19 cellular contexts compared by ENCODE assay signal in genomic region chr22:20946991-20947390, GRCh38. TPM values are rescaled to one million over a fixed set of nuclear protein-coding genes. Genes with fewer than 3 reads are reported as not detected.
DNase-seq lines count a peak whose midpoint lies in the region; ATAC-seq, FAIRE-seq and TF ChIP-seq lines count a peak whose summit lies in the region.
"Had no signal": no experiment of that assay in that cellular context is flagged by ENCODE, and none has a peak within 500 bp of the region (broad histone marks: within the 10 kb centered on the region; RNA-seq: fewer than 3 reads in every experiment).

No MANE protein-coding gene starts in this region.

- WGBS in K562 (ENCODE audit: insufficient coverage, low coverage, missing lambda C conversion rate) = 93% methylated on average over 1 of the region's 1 CpG

- no peak for TF ChIP-seq CTCF in natural killer cell (IDR thresholded peaks at IDR 0.05)
- TF ChIP-seq CTCF in K562 (IDR thresholded peaks at IDR 0.05 in 2 of 3, conservative IDR thresholded peaks at IDR 0.05 in 1 of 3; ENCODE audit: insufficient read depth in 2 of 3, low read depth in 1 of 3, low read length in 3 of 3) = 0 out of 6 replicates have a peak, but pooled peaks of 1 of the 3 experiments have one; percentile 8
- TF ChIP-seq CTCF in neutrophil (IDR thresholded peaks at IDR 0.05) = no peak

- no peak for ATAC-seq in natural killer cell
- ATAC-seq in natural killer cell treated with Interleukin-12 subunit alpha and Interleukin-12 subunit beta and Interleukin-15 and Interleukin-18, amount 100 ng/mL, for 72 hours = no peak
- ATAC-seq in K562 = no peak; the same call in 1 of the 3 replicates
- ATAC-seq in GM21526 (IDR thresholded peaks at IDR 0.05; ENCODE audit: low FRiP score, unreplicated experiment) = no peak

- H3K4me1 ChIP-seq in K562 (replicated peaks in 1 of 2; ENCODE audit: control insufficient read depth in 2 of 2, insufficient read depth in 2 of 2, low read length in 2 of 2) = peaks cover 7 to 13% of the 10 kb centered on the region in 2 experiments; a peak in 3 of 5 replicates
- H3K4me1 ChIP-seq in neutrophil (ENCODE audit: control insufficient read depth in 1 of 2, insufficient read depth in 1 of 2, low read depth in 1 of 2, low read length in 1 of 2) = no peaks in the 10 kb centered on the region

- peak overlapping the region in 1 of 2 experiments; percentile 2; a peak in 1 of 4 replicates for H3K9ac ChIP-seq in K562 (ENCODE audit: insufficient read depth in 1 of 2, low read depth in 2 of 2, low read length in 2 of 2)

- H3K4me1 Mint-ChIP-seq in natural killer cell = peaks cover 57 to 61% of the 10 kb centered on the region in 2 donors
- H3K4me1 Mint-ChIP-seq in natural killer cell treated with Interleukin-12 subunit alpha and Interleukin-12 subunit beta and Interleukin-15 and Interleukin-18, amount 100 ng/mL, for 72 hours (ENCODE audit: low read depth in 2 of 2) = peaks cover 45 to 47% of the 10 kb centered on the region in 2 donors

- peaks cover 4% of the 10 kb centered on the region for H3K36me3 Mint-ChIP-seq in natural killer cell
- peaks cover 5% of the 10 kb centered on the region for H3K36me3 Mint-ChIP-seq in natural killer cell treated with Interleukin-12 subunit alpha and Interleukin-12 subunit beta and Interleukin-15 and Interleukin-18, amount 100 ng/mL, for 72 hours

- no peak for FAIRE-seq in K562 (lab: Jason Lieb, UNC)
- FAIRE-seq: A204.1 had no signal

- peaks cover 100% of the 10 kb centered on the region for H3K79me2 ChIP-seq in K562 (ENCODE audit: control insufficient read depth, insufficient read depth, low read length)

- no peak for TF ChIP-seq EP300 in K562 (IDR thresholded peaks at IDR 0.05; ENCODE audit: low read length)

- BruUV-seq in K562 (replicated peaks; lab: Mats Ljungman, UMichigan) = no TSS peak

- POLR2A ChIA-PET in K562 (lab: Yijun Ruan, JAX) = interaction anchor here (0.6 to 64.4 kb wide), 9 partner anchors 10 to 859 kb away, joined by 3 to 1556 read pairs (median 4); partner anchors contain the start of genes CRKL and LZTR1

- H3K4me3 Mint-ChIP-seq in natural killer cell = no peak overlapping the region
- H3K4me3 Mint-ChIP-seq in natural killer cell treated with Interleukin-12 subunit alpha and Interleukin-12 subunit beta and Interleukin-15 and Interleukin-18, amount 100 ng/mL, for 72 hours = no peak overlapping the region
- H3K4me3 Mint-ChIP-seq: H9 had no signal

- no peak for TF ChIP-seq RAD21 in K562 (CRISPR knock-in tag; conservative IDR thresholded peaks at IDR 0.05 in 1 of 2, IDR thresholded peaks at IDR 0.05 in 1 of 2)

- no peak for TF ChIP-seq POLR2A in K562 (conservative IDR thresholded peaks at IDR 0.05)

- H3K9me1 ChIP-seq in K562 (ENCODE audit: control insufficient read depth, insufficient read depth, low read length) = peaks cover 28% of the 10 kb centered on the region

- peaks cover 97% of the 10 kb centered on the region for H4K20me1 ChIP-seq in K562 (replicated peaks; ENCODE audit: control insufficient read depth, insufficient read depth, low read length)

- DNase-seq in natural killer cell = no peak
- DNase-seq in natural killer cell treated with Interleukin-12 subunit alpha and Interleukin-12 subunit beta and Interleukin-15 and Interleukin-18, amount 100 ng/mL, for 72 hours (ENCODE audit: low spot score) = no peak
- DNase-seq in K562 (ENCODE audit: extremely low read depth in 1 of 4, low spot score in 3 of 4) = no peak
- DNase-seq in NOMO-1 (lab: John Stamatoyannopoulos, UW; ENCODE audit: unreplicated experiment in 2 of 2) = no peak
- DNase-seq in posterior vena cava (ENCODE audit: low spot score) = no peak
- DNase-seq: DMS79, H9, KBM-7, MM.1S, NCI-H1092, NCI-H1436, NCI-H187 treated with DMSO at 0.1 percent for 48 hours, NCI-H510A, SIG-M5 had no signal

- H3K27me3 Mint-ChIP-seq in natural killer cell (ENCODE audit: low read depth in 2 of 2) = no peaks in the 10 kb centered on the region
- no peaks in the 10 kb centered on the region for H3K27me3 Mint-ChIP-seq in natural killer cell treated with Interleukin-12 subunit alpha and Interleukin-12 subunit beta and Interleukin-15 and Interleukin-18, amount 100 ng/mL, for 72 hours

- H3K9me3 Mint-ChIP-seq in natural killer cell = no peaks in the 10 kb centered on the region
- no peaks in the 10 kb centered on the region for H3K9me3 Mint-ChIP-seq in natural killer cell treated with Interleukin-12 subunit alpha and Interleukin-12 subunit beta and Interleukin-15 and Interleukin-18, amount 100 ng/mL, for 72 hours
- H3K9me3 Mint-ChIP-seq: H9 had no signal

- no peak overlapping the region for H3K4me3 ChIP-seq in K562
- H3K4me3 ChIP-seq in neutrophil (ENCODE audit: low read depth in 1 of 2, low read length in 1 of 2) = no peak overlapping the region

- H3K36me3 ChIP-seq in K562 (ENCODE audit: control insufficient read depth, insufficient read depth, low read length) = peaks cover 93% of the 10 kb centered on the region
- H3K36me3 ChIP-seq in neutrophil = peaks cover 37% of the 10 kb centered on the region

- H3K27me3 ChIP-seq in K562 (ENCODE audit: control insufficient read depth in 2 of 2, insufficient read depth in 2 of 2, low read length in 2 of 2) (no peaks in the 10 kb centered on the region), neutrophil (no peaks in the 10 kb centered on the region)

- H3K27ac Mint-ChIP-seq in natural killer cell = peak overlapping the region; percentile 60 to 71
- no peak overlapping the region for H3K27ac Mint-ChIP-seq in natural killer cell treated with Interleukin-12 subunit alpha and Interleukin-12 subunit beta and Interleukin-15 and Interleukin-18, amount 100 ng/mL, for 72 hours

- intact Hi-C loops in natural killer cell (cut with micrococcal nuclease) = no loop called here
- intact Hi-C loops in K562 (cut with micrococcal nuclease) = no loop called here
- intact Hi-C loops in posterior vena cava (cut with DNase I) = no loop called here

- in situ Hi-C loops in K562 (cut with MboI) = no loop called here

- H3K27ac ChIP-seq in K562 (ENCODE audit: extremely low read depth, low read depth, low read length) (no peak overlapping the region), neutrophil (peak overlapping the region; percentile 13)
- H3K27ac ChIP-seq: C4-2B, RWPE1 had no signal

- H3K4me2 ChIP-seq in K562 (ENCODE audit: insufficient read depth, low read length) = no peak overlapping the region

- no peaks in the 10 kb centered on the region for H3K9me3 ChIP-seq in K562 (replicated peaks; ENCODE audit: control insufficient read depth, insufficient read depth, low read depth, low read length)
- H3K9me3 ChIP-seq in neutrophil = no peaks in the 10 kb centered on the region

- CTCF ChIA-PET in K562 (lab: Yijun Ruan, JAX; ENCODE audit: low intra/inter-chr PET ratio) = no interaction called here

- no peak overlapping the region for H2AFZ ChIP-seq in K562 (ENCODE audit: low read depth, low read length)

RNA-seq across cellular contexts. Expression of gene AIFM3, which starts 20.1 kb away (rescaled TPM):
- total RNA-seq in natural killer cell (1 to 10 TPM; 1.5 to 2.3 (median 2.2) TPM), K562 (2014; rRNA removed) (0.14 TPM in 1 of 2 replicates, not detected in the other), K562 (2014; rRNA removed; fragmentation: Illumina TruSeq; extraction: Trizol) (0.10 TPM in 1 of 2 replicates, not detected in the other), K562 (2015; rRNA removed; fragmentation: Illumina TruSeq; extraction: Trizol) (0.07 TPM in 1 of 2 replicates, not detected in the other), K562 (2021) (0.20 and 0.56 TPM in 2 replicates), posterior vena cava (1 to 10 TPM in 1 of 2 donors, under 1 TPM in 1; 0.62 to 2.6 TPM)
- total RNA-seq in natural killer cell treated with Interleukin-12 subunit alpha and Interleukin-12 subunit beta and Interleukin-15 and Interleukin-18, amount 100 ng/mL, for 72 hours = 1 to 10 TPM in 1 of 2 donors, not detected in 1; 1.5 TPM
- 0.14 and 1.4 TPM in 2 replicates for total RNA-seq in K562 (2011; cell fraction: chromatin; rRNA removed; ENCODE audit: low replicate concordance)
- total RNA-seq in K562 (2011; cell fraction: nucleolus; rRNA removed) = 0.33 and 1.2 TPM in 2 replicates
- total RNA-seq in K562 (2011; cell fraction: nucleoplasm; rRNA removed) = 0.53 and 0.81 TPM in 2 replicates
- polyA plus RNA-seq in K562 (2011; rRNA removed) (0.04 and 0.08 TPM in 2 replicates), K562 (2014; fragmentation: Illumina TruSeq; extraction: Trizol) (0.06 TPM in 1 of 2 replicates, not detected in the other), K562 (2014; fragmentation: Nextera tagmentation; extraction: Ambion mirVana) (under 1 TPM; 0.03 to 0.06 TPM), K562 (2014; rRNA removed) (0.15 TPM in 1 of 2 replicates, not detected in the other)
- polyA plus RNA-seq in K562 (2011; cell fraction: cytosol; rRNA removed) = 0.06 TPM in 1 of 2 replicates, not detected in the other
- 0.80 and 0.87 TPM in 2 replicates for polyA plus RNA-seq in K562 (2011; cell fraction: nucleus; rRNA removed)
- 0.27 and 0.50 TPM in 2 replicates for polyA plus RNA-seq in K562 (2012)
- 0.06 TPM in 1 of 2 replicates, not detected in the other for polyA minus RNA-seq in K562 (2011; rRNA and poly(A)+ RNA removed)
- not detected in 2 replicates for polyA minus RNA-seq in K562 (2011; cell fraction: cytosol; rRNA and poly(A)+ RNA removed)
- 0.27 and 0.44 TPM in 2 replicates for polyA minus RNA-seq in K562 (2011; cell fraction: nucleus; rRNA and poly(A)+ RNA removed)

RNA-seq across cellular contexts. Expression of gene CRKL, which starts 29.8 kb away (rescaled TPM):
- total RNA-seq in natural killer cell (10 to 100 TPM; 50.7 to 71.2 (median 67.4) TPM), K562 (2014; rRNA removed) (105 and 144 TPM in 2 replicates), K562 (2014; rRNA removed; fragmentation: Illumina TruSeq; extraction: Trizol) (138 and 141 TPM in 2 replicates), K562 (2015; rRNA removed; fragmentation: Illumina TruSeq; extraction: Trizol) (124 and 128 TPM in 2 replicates), K562 (2021) (263 and 267 TPM in 2 replicates), posterior vena cava (10 to 100 TPM; 36.7 to 37.5 TPM)
- 100 to 1,000 TPM in 1 of 2 donors, 10 to 100 TPM in 1; 78.4 to 105 TPM for total RNA-seq in natural killer cell treated with Interleukin-12 subunit alpha and Interleukin-12 subunit beta and Interleukin-15 and Interleukin-18, amount 100 ng/mL, for 72 hours
- 251 and 271 TPM in 2 replicates for total RNA-seq in K562 (2011; cell fraction: chromatin; rRNA removed; ENCODE audit: low replicate concordance)
- total RNA-seq in K562 (2011; cell fraction: nucleolus; rRNA removed) = 179 and 190 TPM in 2 replicates
- total RNA-seq in K562 (2011; cell fraction: nucleoplasm; rRNA removed) = 236 and 257 TPM in 2 replicates
- polyA plus RNA-seq in K562 (2011; rRNA removed) (135 and 196 TPM in 2 replicates), K562 (2014; fragmentation: Illumina TruSeq; extraction: Trizol) (144 and 156 TPM in 2 replicates), K562 (2014; fragmentation: Nextera tagmentation; extraction: Ambion mirVana) (100 to 1,000 TPM; 100 to 105 TPM), K562 (2014; rRNA removed) (114 and 124 TPM in 2 replicates)
- polyA plus RNA-seq in K562 (2011; cell fraction: cytosol; rRNA removed) = 111 and 189 TPM in 2 replicates
- 90.3 and 116 TPM in 2 replicates for polyA plus RNA-seq in K562 (2011; cell fraction: nucleus; rRNA removed)
- 90.4 and 122 TPM in 2 replicates for polyA plus RNA-seq in K562 (2012)
- 219 and 267 TPM in 2 replicates for polyA minus RNA-seq in K562 (2011; rRNA and poly(A)+ RNA removed)
- polyA minus RNA-seq in K562 (2011; cell fraction: cytosol; rRNA and poly(A)+ RNA removed) = 166 and 232 TPM in 2 replicates
- 39.9 and 84.6 TPM in 2 replicates for polyA minus RNA-seq in K562 (2011; cell fraction: nucleus; rRNA and poly(A)+ RNA removed)

RNA-seq across cellular contexts. Expression of gene LZTR1, which starts 35.1 kb away (rescaled TPM):
- total RNA-seq in natural killer cell = 10 to 100 TPM; 71.9 to 85.0 (median 82.0) TPM
- 100 to 1,000 TPM in 1 of 2 donors, 10 to 100 TPM in 1; 76.2 to 133 TPM for total RNA-seq in natural killer cell treated with Interleukin-12 subunit alpha and Interleukin-12 subunit beta and Interleukin-15 and Interleukin-18, amount 100 ng/mL, for 72 hours
- 338 and 754 TPM in 2 replicates for total RNA-seq in K562 (2011; cell fraction: chromatin; rRNA removed; ENCODE audit: low replicate concordance)
- total RNA-seq in K562 (2011; cell fraction: nucleolus; rRNA removed) = 395 and 404 TPM in 2 replicates
- total RNA-seq in K562 (2011; cell fraction: nucleoplasm; rRNA removed) = 258 and 287 TPM in 2 replicates
- 87.2 and 120 TPM in 2 replicates for total RNA-seq in K562 (2014; rRNA removed)
- total RNA-seq in K562 (2014; rRNA removed; fragmentation: Illumina TruSeq; extraction: Trizol) = 46.4 and 63.0 TPM in 2 replicates
- total RNA-seq in K562 (2015; rRNA removed; fragmentation: Illumina TruSeq; extraction: Trizol) = 51.3 and 53.2 TPM in 2 replicates
- 132 and 135 TPM in 2 replicates for total RNA-seq in K562 (2021)
- 63.0 and 88.5 TPM in 2 replicates for polyA plus RNA-seq in K562 (2011; rRNA removed)
- polyA plus RNA-seq in K562 (2011; cell fraction: cytosol; rRNA removed) = 50.8 and 68.8 TPM in 2 replicates
- polyA plus RNA-seq in K562 (2011; cell fraction: nucleus; rRNA removed) = 703 and 913 TPM in 2 replicates
- 80.6 and 93.5 TPM in 2 replicates for polyA plus RNA-seq in K562 (2012)
- polyA plus RNA-seq in K562 (2014; fragmentation: Illumina TruSeq; extraction: Trizol) = 74.3 and 89.8 TPM in 2 replicates
- 1 to 10 TPM; 2.2 to 3.1 TPM for polyA plus RNA-seq in K562 (2014; fragmentation: Nextera tagmentation; extraction: Ambion mirVana)
- polyA plus RNA-seq in K562 (2014; rRNA removed) = 115 and 129 TPM in 2 replicates
- polyA minus RNA-seq in K562 (2011; rRNA and poly(A)+ RNA removed) = 64.5 and 72.9 TPM in 2 replicates
- 41.9 and 49.7 TPM in 2 replicates for polyA minus RNA-seq in K562 (2011; cell fraction: cytosol; rRNA and poly(A)+ RNA removed)
- polyA minus RNA-seq in K562 (2011; cell fraction: nucleus; rRNA and poly(A)+ RNA removed) = 188 and 205 TPM in 2 replicates
- 10 to 100 TPM; 46.1 to 56.3 TPM for total RNA-seq in posterior vena cava

RNA-seq across cellular contexts. Expression of gene THAP7, which starts 54.9 kb away (rescaled TPM):
- total RNA-seq in natural killer cell (10 to 100 TPM; 24.1 to 40.0 (median 26.8) TPM), K562 (2014; rRNA removed) (245 and 323 TPM in 2 replicates), K562 (2014; rRNA removed; fragmentation: Illumina TruSeq; extraction: Trizol) (32.0 and 35.6 TPM in 2 replicates), K562 (2015; rRNA removed; fragmentation: Illumina TruSeq; extraction: Trizol) (120 and 129 TPM in 2 replicates), K562 (2021) (169 and 183 TPM in 2 replicates), posterior vena cava (10 to 100 TPM; 16.4 to 20.5 TPM)
- 10 to 100 TPM; 20.4 to 30.7 TPM for total RNA-seq in natural killer cell treated with Interleukin-12 subunit alpha and Interleukin-12 subunit beta and Interleukin-15 and Interleukin-18, amount 100 ng/mL, for 72 hours
- total RNA-seq in K562 (2011; cell fraction: chromatin; rRNA removed; ENCODE audit: low replicate concordance) = 90.2 and 332 TPM in 2 replicates
- 398 and 463 TPM in 2 replicates for total RNA-seq in K562 (2011; cell fraction: nucleolus; rRNA removed)
- total RNA-seq in K562 (2011; cell fraction: nucleoplasm; rRNA removed) = 158 and 211 TPM in 2 replicates
- polyA plus RNA-seq in K562 (2011; rRNA removed) (75.4 and 94.6 TPM in 2 replicates), K562 (2014; fragmentation: Illumina TruSeq; extraction: Trizol) (84.1 and 121 TPM in 2 replicates), K562 (2014; fragmentation: Nextera tagmentation; extraction: Ambion mirVana) (10 to 100 TPM in 1 of 2 experiments, 1 to 10 TPM in 1; 7.9 to 33.1 TPM), K562 (2014; rRNA removed) (263 and 266 TPM in 2 replicates)
- 137 and 308 TPM in 2 replicates for polyA plus RNA-seq in K562 (2011; cell fraction: cytosol; rRNA removed)
- polyA plus RNA-seq in K562 (2011; cell fraction: nucleus; rRNA removed) = 202 and 335 TPM in 2 replicates
- 114 and 118 TPM in 2 replicates for polyA plus RNA-seq in K562 (2012)
- polyA minus RNA-seq in K562 (2011; rRNA and poly(A)+ RNA removed) = 39.0 and 48.5 TPM in 2 replicates
- 53.5 and 55.4 TPM in 2 replicates for polyA minus RNA-seq in K562 (2011; cell fraction: cytosol; rRNA and poly(A)+ RNA removed)
- polyA minus RNA-seq in K562 (2011; cell fraction: nucleus; rRNA and poly(A)+ RNA removed) = 261 and 385 TPM in 2 replicates

Comparison
In these comparisons a context has a peak if more than half of its experiments do, and no peak if none do; other contexts are left out.
1. H3K27ac Mint-ChIP-seq: peak in natural killer cell (2 of 2); none in natural killer cell treated with Interleukin-12 subunit alpha and Interleukin-12 subunit beta and Interleukin-15 and Interleukin-18, amount 100 ng/mL, for 72 hours (0 of 2).